ENCODE assay signal across 21 cellular contexts in the genomic region with DNA sequence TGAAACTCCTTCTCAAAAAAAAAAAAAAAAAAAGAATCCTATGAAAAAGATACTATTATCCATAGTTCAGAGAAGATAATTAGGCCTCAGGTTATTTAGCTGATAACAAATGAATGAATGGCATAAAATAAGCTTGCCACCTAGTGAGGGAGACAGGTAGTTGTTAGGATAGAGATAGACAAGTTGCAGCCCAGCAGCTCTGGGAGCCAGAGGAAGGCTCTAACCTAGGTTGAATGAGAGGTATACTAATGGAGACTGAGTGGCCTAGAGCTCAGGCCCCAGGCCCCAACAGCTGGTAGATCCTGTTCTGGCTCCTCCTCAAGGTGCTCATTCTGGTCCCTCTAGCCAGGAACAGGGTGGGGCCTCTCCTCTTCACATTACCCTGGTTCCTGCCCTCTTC. TPM values are rescaled to one million over a fixed set of nuclear protein-coding genes. Genes with fewer than 3 reads are reported as not detected.
"Had no signal": no experiment of that assay in that cellular context is flagged by ENCODE, and none has a peak within 500 bp of the region (broad histone marks: within the 10 kb centered on the region; RNA-seq: fewer than 3 reads in every experiment).

No MANE protein-coding gene starts in this region.

- H3K4me1 Mint-ChIP-seq: activated naive CD8-positive, alpha-beta T cell treated with anti-CD3 and anti-CD28 coated beads, Interleukin-2, amount 50 U/mL, for 24 hours; neural crest cell had no signal

- H3K27ac Mint-ChIP-seq: activated CD8-positive, alpha-beta T cell treated with anti-CD3 and anti-CD28 coated beads, Interleukin-2, amount 10 ng/mL, durations not matched to agents 7 days and 5 days; activated naive CD8-positive, alpha-beta T cell treated with anti-CD3 and anti-CD28 coated beads, Interleukin-2, amount 50 U/mL, for 24 hours had no signal

- H3K27ac ChIP-seq: colonic mucosa, pancreas, stomach, thoracic aorta, WERI-Rb-1 had no signal

- H3K4me3 Mint-ChIP-seq: activated CD8-positive, alpha-beta T cell treated with anti-CD3 and anti-CD28 coated beads, Interleukin-2, amount 10 ng/mL, durations not matched to agents 7 days and 5 days; activated naive CD8-positive, alpha-beta T cell treated with anti-CD3 and anti-CD28 coated beads, Interleukin-2, amount 50 U/mL, for 24 hours; neural crest cell had no signal

- H3K4me1 ChIP-seq: colonic mucosa, pancreas, stomach had no signal

- DNase-seq: activated CD4-positive, alpha-beta T cell treated with anti-CD3 and anti-CD28 coated beads for 48 hours; activated CD8-positive, alpha-beta memory T cell treated with anti-CD3 and anti-CD28 coated beads, Interleukin-2, amount 50 U/mL, for 48 hours; activated CD8-positive, alpha-beta T cell treated with anti-CD3 and anti-CD28 coated beads, Interleukin-2, amount 10 ng/mL, durations not matched to agents 7 days and 5 days; activated naive CD4-positive, alpha-beta T cell treated with Interleukin-2 at 50 U/mL for 16 hours; activated naive CD8-positive, alpha-beta T cell treated with anti-CD3 and anti-CD28 coated beads, Interleukin-2, amount 50 U/mL, for 24 hours; colonic mucosa; effector CD4-positive, alpha-beta T cell; hippocampal formation; kidney glomerular epithelial cell; pancreas; retina; stimulated activated CD4-positive, alpha-beta T cell treated with anti-CD3 and anti-CD28 coated beads, Interleukin-15, amount 100 ng/mL, for 24 hours; stimulated activated CD4-positive, alpha-beta T cell treated with anti-CD3 and anti-CD28 coated beads, Interleukin-4, amount 100 ng/mL, for 4 hours; stomach; T-helper 9 cell; WERI-Rb-1 had no signal

- H3K9me3 Mint-ChIP-seq: activated naive CD8-positive, alpha-beta T cell treated with anti-CD3 and anti-CD28 coated beads, Interleukin-2, amount 50 U/mL, for 24 hours; neural crest cell had no signal

- H3K9me3 ChIP-seq: colonic mucosa, pancreas, stomach, thoracic aorta had no signal

- H3K27me3 ChIP-seq: colonic mucosa, pancreas had no signal

- H3K36me3 ChIP-seq: colonic mucosa, pancreas, stomach, thoracic aorta, WERI-Rb-1 had no signal

- H3K4me3 ChIP-seq: colonic mucosa, pancreas, stomach, thoracic aorta had no signal

- ATAC-seq: activated CD8-positive, alpha-beta T cell treated with anti-CD3 and anti-CD28 coated beads, Interleukin-2, amount 10 ng/mL, durations not matched to agents 7 days and 5 days; activated naive CD8-positive, alpha-beta T cell treated with anti-CD3 and anti-CD28 coated beads, Interleukin-2, amount 50 U/mL, for 24 hours; pancreas had no signal

RNA-seq across cellular contexts. Expression of a gene that starts 20.6 kb away (rescaled TPM):
- total RNA-seq: activated CD8-positive, alpha-beta T cell treated with anti-CD3 and anti-CD28 coated beads, Interleukin-2, amount 10 ng/mL, durations not matched to agents 7 days and 5 days; cardiac septum; myocyte; skeletal muscle tissue had no signal
